ENCODE assay signal across 8 cellular contexts in genomic region chr16:87608400-87608985, GRCh38. TPM values are rescaled to one million over a fixed set of nuclear protein-coding genes. Genes with fewer than 3 reads are reported as not detected.
DNase-seq lines count a peak whose midpoint lies in the region; ATAC-seq and TF ChIP-seq lines count a peak whose summit lies in the region.

No MANE protein-coding gene starts in this region.

- H3K4me3 ChIP-seq in AG04450 (ENCODE audit: low read depth, low read length): no peak overlapping the region
- H3K4me3 ChIP-seq in fibroblast of the aortic adventitia (ENCODE audit: low read depth, low read length): no peak overlapping the region

- no peak for TF ChIP-seq CTCF in AG04450 (IDR thresholded peaks at IDR 0.05; ENCODE audit: low read depth, low read length)
- no peak for TF ChIP-seq CTCF in fibroblast of the aortic adventitia (IDR thresholded peaks at IDR 0.05; ENCODE audit: insufficient read depth, low read length)

- no peak overlapping the region for H3K27ac Mint-ChIP-seq in activated CD4-positive, alpha-beta memory T cell treated with anti-CD3 and anti-CD28 coated beads for 36 hours

- H3K4me1 Mint-ChIP-seq in activated CD4-positive, alpha-beta memory T cell treated with anti-CD3 and anti-CD28 coated beads for 36 hours (ENCODE audit: low read depth): peaks cover 4% of the 10 kb centered on the region

- H3K27me3 ChIP-seq in AG04450 (ENCODE audit: control insufficient read depth, insufficient read depth, low read length): peaks cover 30% of the 10 kb centered on the region

- intact Hi-C loops in activated CD4-positive, alpha-beta memory T cell treated with anti-CD3 and anti-CD28 coated beads for 36 hours (cut with micrococcal nuclease): no loop called here

- peaks cover 3% of the 10 kb centered on the region; the same call in 1 of the 2 replicates for H3K9me3 ChIP-seq in AG04450 (ENCODE audit: control insufficient read depth, insufficient read depth, low read length)

- H3K27ac ChIP-seq in AG04450 (ENCODE audit: low read depth, low read length): no peak overlapping the region

- no peak for ATAC-seq in HG02642 (IDR thresholded peaks at IDR 0.05; ENCODE audit: poor library complexity, unreplicated experiment)

- H3K27me3 Mint-ChIP-seq in activated CD4-positive, alpha-beta memory T cell treated with anti-CD3 and anti-CD28 coated beads for 36 hours: peaks cover 41% of the 10 kb centered on the region

- CTCF ChIA-PET in AG04450 (lab: Charles Lee): no interaction called here
- CTCF ChIA-PET in activated CD4-positive, alpha-beta memory T cell treated with anti-CD3 and anti-CD28 coated beads for 36 hours (lab: Charles Lee): no interaction called here

- no peak overlapping the region for H3K4me3 Mint-ChIP-seq in activated CD4-positive, alpha-beta memory T cell treated with anti-CD3 and anti-CD28 coated beads for 36 hours

- peak; percentile 13 for DNase-seq in AG04450 (ENCODE audit: low read depth, low spot score)
- peak; percentile 98 for DNase-seq in HuH-7.5 (ENCODE audit: low spot score)
- peak; percentile 55 for DNase-seq in activated CD4-positive, alpha-beta memory T cell treated with anti-CD3 and anti-CD28 coated beads for 36 hours
- peak; percentile 68 for DNase-seq in fibroblast of the aortic adventitia (ENCODE audit: low read depth)
- peak; percentile 80 for DNase-seq in retina
- DNase-seq in NCI-H524 treated with DMSO at 0.1 percent for 48 hours (lab: John Stamatoyannopoulos, UW): no peak
- no peak for DNase-seq in NCI-H69 (lab: John Stamatoyannopoulos, UW)

- POLR2A ChIA-PET in AG04450 (lab: Yijun Ruan, JAX): no interaction called here
- POLR2A ChIA-PET in activated CD4-positive, alpha-beta memory T cell treated with anti-CD3 and anti-CD28 coated beads for 36 hours (lab: Charles Lee): no interaction called here

- H3K36me3 Mint-ChIP-seq in activated CD4-positive, alpha-beta memory T cell treated with anti-CD3 and anti-CD28 coated beads for 36 hours: no peaks in the 10 kb centered on the region

- no peaks in the 10 kb centered on the region for H3K9me3 Mint-ChIP-seq in activated CD4-positive, alpha-beta memory T cell treated with anti-CD3 and anti-CD28 coated beads for 36 hours

RNA-seq across cellular contexts. Expression of gene JPH3, which starts 6.2 kb away (rescaled TPM):
- polyA plus RNA-seq in AG04450 (2011; rRNA removed): 0.02 TPM in 1 of 2 replicates, not detected in the other
- polyA minus RNA-seq in AG04450 (2011; rRNA and poly(A)+ RNA removed): not detected in 2 replicates
- total RNA-seq in activated CD4-positive, alpha-beta memory T cell treated with anti-CD3 and anti-CD28 coated beads for 36 hours: under 1 TPM; 0.07 to 0.12 TPM
- total RNA-seq in fibroblast of the aortic adventitia (ENCODE audit: low replicate concordance): not detected in 2 replicates

Comparison
In these comparisons a context has a peak if more than half of its experiments do, and no peak if none do; other contexts are left out.
1. DNase-seq: peak in AG04450 (single experiment), HuH-7.5 (single experiment), activated CD4-positive, alpha-beta memory T cell treated with anti-CD3 and anti-CD28 coated beads for 36 hours (single experiment), fibroblast of the aortic adventitia (single experiment) and retina (single experiment); none in NCI-H524 treated with DMSO at 0.1 percent for 48 hours (single experiment) and NCI-H69 (single experiment).